In genomic region chr11:61926235-61926634, GRCh38 we compare ENCODE assay signal across 18 cellular contexts. TPM values are rescaled to one million over a fixed set of nuclear protein-coding genes. Genes with fewer than 3 reads are reported as not detected.
"Had no signal": no experiment of that assay in that cellular context is flagged by ENCODE, and none has a peak within 500 bp of the region (broad histone marks: within the 10 kb centered on the region; RNA-seq: fewer than 3 reads in every experiment).

No MANE protein-coding gene starts in this region.

- DNase-seq: dermis blood vessel endothelial cell; effector CD4-positive, alpha-beta T cell; effector memory CD4-positive, alpha-beta T cell; foreskin keratinocyte; heart left ventricle; left cardiac atrium; left ventricle myocardium inferior; lower lobe of right lung; mesenchymal stem cell; mucosa of descending colon had no signal

- H3K4me3 ChIP-seq: coronary artery, dorsolateral prefrontal cortex, esophagus muscularis mucosa, gastroesophageal sphincter, heart left ventricle, hepatocyte, left ventricle myocardium inferior, lower lobe of right lung, mucosa of descending colon had no signal

- H3K36me3 Mint-ChIP-seq: mesothelial cell of epicardium had no signal

- ATAC-seq: foreskin keratinocyte, gastroesophageal sphincter, heart left ventricle, left cardiac atrium, left lobe of liver, lower lobe of right lung, mucosa of descending colon had no signal

- H3K9me3 Mint-ChIP-seq: mesothelial cell of epicardium had no signal

- H3K4me3 Mint-ChIP-seq: mesothelial cell of epicardium had no signal

RNA-seq across cellular contexts. Expression of gene BEST1, which starts 23.9 kb away (rescaled TPM):
- total RNA-seq: dermis blood vessel endothelial cell, endothelial cell of umbilical vein had no signal
